ENCODE assay signal across 22 cellular contexts in the genomic region with DNA sequence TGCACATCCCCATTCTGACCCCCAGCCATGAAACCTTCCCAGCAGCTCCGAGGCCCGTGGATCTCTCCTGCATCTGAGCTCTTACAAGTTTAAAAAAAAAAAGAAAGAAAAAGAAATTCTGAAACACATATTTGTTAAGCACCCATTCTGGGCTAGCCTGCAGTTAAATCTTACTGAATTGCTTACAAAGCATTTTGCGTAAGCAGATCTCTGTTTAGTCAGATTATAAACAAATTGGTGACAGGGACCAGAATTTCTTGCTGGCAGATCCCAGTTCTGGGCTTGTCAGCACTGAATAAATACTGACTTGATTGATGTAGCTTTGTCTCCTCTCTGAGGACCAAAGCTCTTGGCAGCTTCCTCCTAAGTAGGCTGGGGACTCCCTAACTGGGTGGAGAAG.
"Had no signal": no experiment of that assay in that cellular context is flagged by ENCODE, and none has a peak within 500 bp of the region (broad histone marks: within the 10 kb centered on the region; RNA-seq: fewer than 3 reads in every experiment).

No MANE protein-coding gene starts in this region.

- H3K9me3 Mint-ChIP-seq: neural crest cell; stimulated activated effector memory CD8-positive, alpha-beta T cell treated with anti-CD3 and anti-CD28 coated beads, Interleukin-12 subunit alpha, Interleukin-12 subunit beta, amount 100 ng/mL, for 72 hours; stimulated activated naive CD8-positive, alpha-beta T cell treated with anti-CD3 and anti-CD28 coated beads, Interleukin-15, Interleukin-2, amounts not matched to agents 100 ng/mL and 50 ng/mL, for 24 hours had no signal

- H3K27ac ChIP-seq: heart left ventricle, parathyroid adenoma, prostate gland, sigmoid colon, skin epidermis, tibial artery, upper lobe of left lung, vagina had no signal

- H3K27me3 ChIP-seq: heart left ventricle, sigmoid colon, upper lobe of left lung, vagina had no signal

- H3K36me3 ChIP-seq: heart left ventricle, prostate gland, sigmoid colon, tibial artery, upper lobe of left lung, vagina had no signal

- H3K4me3 ChIP-seq: prostate gland, skin epidermis, tibial artery, vagina had no signal

- FAIRE-seq: colon, frontal cortex, islet of Langerhans had no signal

- H3K9ac ChIP-seq: parathyroid adenoma had no signal

- H3K27ac Mint-ChIP-seq: naive thymus-derived CD8-positive, alpha-beta T cell; stimulated activated effector memory CD8-positive, alpha-beta T cell treated with anti-CD3 and anti-CD28 coated beads, Interleukin-12 subunit alpha, Interleukin-12 subunit beta, amount 100 ng/mL, for 72 hours; stimulated activated naive CD8-positive, alpha-beta T cell treated with anti-CD3 and anti-CD28 coated beads, Interleukin-15, Interleukin-2, amounts not matched to agents 100 ng/mL and 50 ng/mL, for 24 hours had no signal

- H3K9me3 ChIP-seq: heart left ventricle, prostate gland, sigmoid colon, tibial artery, upper lobe of left lung, vagina had no signal

- H3K36me3 Mint-ChIP-seq: naive thymus-derived CD8-positive, alpha-beta T cell; stimulated activated effector memory CD8-positive, alpha-beta T cell treated with anti-CD3 and anti-CD28 coated beads, Interleukin-12 subunit alpha, Interleukin-12 subunit beta, amount 100 ng/mL, for 72 hours had no signal

- H3K79me2 ChIP-seq: parathyroid adenoma had no signal

- H3K4me1 Mint-ChIP-seq: neural crest cell had no signal

- H2AFZ ChIP-seq: parathyroid adenoma had no signal

- H3K4me1 ChIP-seq: parathyroid adenoma, prostate gland, tibial artery had no signal

- H3K4me3 Mint-ChIP-seq: naive thymus-derived CD8-positive, alpha-beta T cell; neural crest cell; stimulated activated effector memory CD8-positive, alpha-beta T cell treated with anti-CD3 and anti-CD28 coated beads, Interleukin-12 subunit alpha, Interleukin-12 subunit beta, amount 100 ng/mL, for 72 hours; stimulated activated naive CD8-positive, alpha-beta T cell treated with anti-CD3 and anti-CD28 coated beads, Interleukin-15, Interleukin-2, amounts not matched to agents 100 ng/mL and 50 ng/mL, for 24 hours had no signal

- DNase-seq: cerebellar nuclear complex; dermis blood vessel endothelial cell; heart left ventricle; hypothalamus; kidney glomerular epithelial cell; naive thymus-derived CD8-positive, alpha-beta T cell; nucleus accumbens; sigmoid colon; stimulated activated CD4-positive, alpha-beta T cell treated with anti-CD3 and anti-CD28 coated beads, Interleukin-4, amount 100 ng/mL, for 1 hour; stimulated activated CD8-positive, alpha-beta memory T cell treated with anti-CD3 and anti-CD28 coated beads, Interleukin-4, amount 100 ng/mL, for 48 hours; tibial artery; upper lobe of left lung had no signal

- ATAC-seq: heart left ventricle; naive thymus-derived CD8-positive, alpha-beta T cell; stimulated activated effector memory CD8-positive, alpha-beta T cell treated with anti-CD3 and anti-CD28 coated beads, Interleukin-12 subunit alpha, Interleukin-12 subunit beta, amount 100 ng/mL, for 72 hours had no signal
